14 cellular contexts compared by ENCODE assay signal in the genomic region with DNA sequence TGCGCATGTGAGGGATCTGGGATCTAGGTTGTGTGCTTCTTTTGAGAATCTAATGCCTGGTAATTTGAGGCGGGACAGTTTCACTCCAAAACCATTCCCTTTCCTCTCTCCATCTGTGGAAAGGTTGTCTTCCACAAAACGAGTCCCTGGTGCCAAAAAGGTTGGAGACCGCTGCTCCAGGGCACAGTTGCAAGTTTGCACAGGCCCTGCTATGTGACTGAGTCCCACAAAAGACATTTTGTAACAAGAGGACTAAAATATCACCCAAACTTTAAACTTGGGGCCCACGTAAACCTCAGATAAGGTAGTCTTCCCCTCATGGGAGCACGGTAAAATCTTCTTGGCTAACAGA. TPM values are rescaled to one million over a fixed set of nuclear protein-coding genes. Genes with fewer than 3 reads are reported as not detected.
DNase-seq lines count a peak whose midpoint lies in the region; ATAC-seq and TF ChIP-seq lines count a peak whose summit lies in the region.
"Had no signal": no experiment of that assay in that cellular context is flagged by ENCODE, and none has a peak within 500 bp of the region (broad histone marks: within the 10 kb centered on the region; RNA-seq: fewer than 3 reads in every experiment).

No MANE protein-coding gene starts in this region.

- H3K4me1 ChIP-seq in Caco-2: peaks cover 29% of the 10 kb centered on the region
- peaks cover 28% of the 10 kb centered on the region for H3K4me1 ChIP-seq in Panc1 (ENCODE audit: control insufficient read depth, insufficient read depth, low read length)
- H3K4me1 ChIP-seq in mammary epithelial cell (ENCODE audit: insufficient read depth, low read length): peaks cover 32% of the 10 kb centered on the region

- H3K4me2 ChIP-seq in mammary epithelial cell (ENCODE audit: insufficient read depth, low read depth, low read length): peak overlapping the region; percentile 60

- H3K36me3 Mint-ChIP-seq in Caco-2 (ENCODE audit: insufficient read depth, unreplicated experiment) (peaks cover 2% of the 10 kb centered on the region), mesothelial cell of epicardium (no peaks in the 10 kb centered on the region)

- H3K27ac Mint-ChIP-seq in Caco-2 (ENCODE audit: unreplicated experiment) (peak overlapping the region; percentile 32), mesothelial cell of epicardium (peak overlapping the region; percentile 49)

- H3K36me3 ChIP-seq in Caco-2 (ENCODE audit: control insufficient read depth, insufficient read depth, low read length): no peaks in the 10 kb centered on the region
- H3K36me3 ChIP-seq in Panc1 (ENCODE audit: control insufficient read depth, insufficient read depth, low read length): no peaks in the 10 kb centered on the region; the same call in 1 of the 2 replicates
- no peaks in the 10 kb centered on the region for H3K36me3 ChIP-seq in mammary epithelial cell (ENCODE audit: insufficient read depth, low read length)

- DNase-seq in Caco-2 (no peak), Panc1 (ENCODE audit: low read depth, low spot score) (no peak), mammary epithelial cell (peak; percentile 46), mesothelial cell of epicardium (ENCODE audit: low spot score in 2 of 2, unreplicated experiment in 2 of 2) (no peak), retina (no peak), Ammon's horn (ENCODE audit: low spot score) (no peak), NCI-H82 (lab: John Stamatoyannopoulos, UW) (no peak)
- DNase-seq: Calu3, DMS79 treated with DMSO at 0.1 percent for 48 hours, KG1, MM.1S, NCI-H1105 treated with DMSO at 0.1 percent for 48 hours, NCI-H187 had no signal

- dilution Hi-C loops in mammary epithelial cell (cut with HindIII; ENCODE audit: low sequenced_read_pairs): no loop called here

- CTCF ChIA-PET in Caco-2 (lab: Charles Lee) (no interaction called here), Panc1 (lab: Charles Lee) (interaction anchor here (0.6 kb wide), 1 partner anchor 70 kb away, joined by 3 read pairs; no protein-coding TSS in a partner anchor), mammary epithelial cell (lab: Charles Lee; ENCODE audit: low non-redundant PET) (no interaction called here)

- H3K9ac ChIP-seq in mammary epithelial cell (ENCODE audit: insufficient read depth, low read length): peak overlapping the region; percentile 54

- H3K27me3 ChIP-seq in Caco-2 (replicated peaks; ENCODE audit: control insufficient read depth, insufficient read depth, low read length): no peaks in the 10 kb centered on the region
- no peaks in the 10 kb centered on the region for H3K27me3 ChIP-seq in Panc1 (ENCODE audit: control insufficient read depth, insufficient read depth, low read length)
- no peaks in the 10 kb centered on the region for H3K27me3 ChIP-seq in mammary epithelial cell (ENCODE audit: insufficient read depth, low read length)

- TF ChIP-seq CTCF in Caco-2 (IDR thresholded peaks at IDR 0.05; ENCODE audit: insufficient read depth in 1 of 2, low read depth in 1 of 2, low read length in 1 of 2, severe bottlenecking in 1 of 2, unreplicated experiment in 1 of 2) (no peak), Panc1 (IDR thresholded peaks at IDR 0.05) (no peak), mammary epithelial cell (conservative IDR thresholded peaks at IDR 0.05 in 1 of 2, IDR thresholded peaks at IDR 0.05 in 1 of 2; ENCODE audit: extremely low read depth in 1 of 2, insufficient read depth in 1 of 2, low read depth in 1 of 2, low read length in 2 of 2) (no peak), mesothelial cell of epicardium (IDR thresholded peaks at IDR 0.05; ENCODE audit: unreplicated experiment) (no peak)

- H3K9me3 Mint-ChIP-seq in Caco-2 (ENCODE audit: unreplicated experiment) (no peaks in the 10 kb centered on the region), mesothelial cell of epicardium (no peaks in the 10 kb centered on the region)

- peak overlapping the region; percentile 94 for H2AFZ ChIP-seq in mammary epithelial cell (ENCODE audit: low read depth, low read length)

- peaks cover 17% of the 10 kb centered on the region for H3K4me1 Mint-ChIP-seq in Caco-2 (ENCODE audit: low read depth, unreplicated experiment)
- peaks cover 31% of the 10 kb centered on the region for H3K4me1 Mint-ChIP-seq in mesothelial cell of epicardium

- BruUV-seq in Caco-2 (replicated peaks; lab: Mats Ljungman, UMichigan): no TSS peak
- BruUV-seq in Panc1 (replicated peaks; lab: Mats Ljungman, UMichigan): no TSS peak
- no TSS peak for BruUV-seq in mammary epithelial cell (replicated peaks; lab: Mats Ljungman, UMichigan)

- H3K27ac ChIP-seq in Panc1 (ENCODE audit: low read length) (peak overlapping the region; percentile 75), mammary epithelial cell (ENCODE audit: insufficient read depth, low read depth, low read length) (peak overlapping the region; percentile 45)

- in situ Hi-C loops in Panc1 (cut with HindIII; ENCODE audit: low pct_unique_long_range_greater_than_20kb, low sequenced_read_pairs): no loop called here
- in situ Hi-C loops in mammary epithelial cell (cut with MboI; ENCODE audit: low sequenced_read_pairs in 2 of 2): no loop called here

- no peak overlapping the region for H3K4me3 ChIP-seq in Caco-2 (ENCODE audit: low read depth, low read length)
- no peak overlapping the region for H3K4me3 ChIP-seq in Panc1 (ENCODE audit: low read depth in 2 of 2, low read length in 2 of 2)
- peak overlapping the region in 1 of 3 experiments; percentile 14 for H3K4me3 ChIP-seq in mammary epithelial cell (replicated peaks in 1 of 3; ENCODE audit: insufficient read depth in 1 of 3, low read depth in 2 of 3, low read length in 3 of 3)

- H4K20me1 ChIP-seq in mammary epithelial cell (ENCODE audit: insufficient read depth, low read length): no peaks in the 10 kb centered on the region

- no peaks in the 10 kb centered on the region for H3K79me2 ChIP-seq in mammary epithelial cell (ENCODE audit: insufficient read depth, low read length)

- intact Hi-C loops in Caco-2 (cut with micrococcal nuclease; ENCODE audit: unreplicated experiment): no loop called here
- intact Hi-C loops in Panc1 (cut with micrococcal nuclease; ENCODE audit: unreplicated experiment): no loop called here
- intact Hi-C loops in mammary epithelial cell (cut with micrococcal nuclease): no loop called here

- H3K9me3 ChIP-seq in Caco-2 (no peaks in the 10 kb centered on the region), Panc1 (ENCODE audit: control insufficient read depth, insufficient read depth, low read depth, low read length) (no peaks in the 10 kb centered on the region), mammary epithelial cell (replicated peaks; ENCODE audit: insufficient read depth, low read length) (no peaks in the 10 kb centered on the region)

- ATAC-seq in Panc1 (no peak), HG03457 (IDR thresholded peaks at IDR 0.05; ENCODE audit: unreplicated experiment) (no peak)

- no peaks in the 10 kb centered on the region for H3K27me3 Mint-ChIP-seq in Caco-2 (ENCODE audit: insufficient read depth, unreplicated experiment)
- H3K27me3 Mint-ChIP-seq in mesothelial cell of epicardium (ENCODE audit: low read depth): no peaks in the 10 kb centered on the region

- 4% methylated on average over 6 of the region's 6 CpGs for WGBS in mammary epithelial cell (ENCODE audit: low coverage, missing lambda C conversion rate)

- POLR2A ChIA-PET in Caco-2 (lab: Charles Lee): no interaction called here
- POLR2A ChIA-PET in Panc1 (lab: Charles Lee): no interaction called here

- H3K4me3 Mint-ChIP-seq in Caco-2 (ENCODE audit: unreplicated experiment): no peak overlapping the region
- no peak overlapping the region for H3K4me3 Mint-ChIP-seq in mesothelial cell of epicardium

RNA-seq across cellular contexts. Expression of gene ZNF367, which starts 5.8 kb away (rescaled TPM):
- total RNA-seq in Caco-2 (2022): 9.3 and 10.0 TPM in 2 replicates
- total RNA-seq in Panc1 (2021; ENCODE audit: unreplicated experiment): 12.4 TPM
- 3.1 TPM for polyA plus RNA-seq in Panc1 (2012; ENCODE audit: insufficient read length)
- total RNA-seq in mammary epithelial cell: 1 to 10 TPM; 1.5 to 7.9 TPM
- polyA plus RNA-seq in mammary epithelial cell: 4.2 TPM
- polyA minus RNA-seq in mammary epithelial cell: 4.9 TPM
- 4.4 to 4.9 TPM (median 4.5 TPM) in 3 replicates for total RNA-seq in mesothelial cell of epicardium

RNA-seq across cellular contexts. Expression of gene HABP4, which starts 26.0 kb away (rescaled TPM):
- total RNA-seq in Caco-2 (2022) (24.8 and 26.7 TPM in 2 replicates), Panc1 (2021; ENCODE audit: unreplicated experiment) (32.3 TPM), mammary epithelial cell (1 to 10 TPM; 7.7 to 9.6 TPM), mesothelial cell of epicardium (14.8 to 15.5 TPM (median 15.4 TPM) in 3 replicates)
- 32.4 TPM for polyA plus RNA-seq in Panc1 (2012; ENCODE audit: insufficient read length)
- 4.8 TPM for polyA plus RNA-seq in mammary epithelial cell
- polyA minus RNA-seq in mammary epithelial cell: 1.2 TPM

RNA-seq across cellular contexts. Expression of gene SLC35D2, which starts 40.5 kb away (rescaled TPM):
- 77.5 and 81.0 TPM in 2 replicates for total RNA-seq in Caco-2 (2022)
- 23.7 TPM for total RNA-seq in Panc1 (2021; ENCODE audit: unreplicated experiment)
- 18.0 TPM for polyA plus RNA-seq in Panc1 (2012; ENCODE audit: insufficient read length)
- total RNA-seq in mammary epithelial cell: 10 to 100 TPM; 16.7 to 20.9 TPM
- 13.1 TPM for polyA plus RNA-seq in mammary epithelial cell
- polyA minus RNA-seq in mammary epithelial cell: 47.4 TPM
- total RNA-seq in mesothelial cell of epicardium: 21.0 to 22.2 TPM (median 22.0 TPM) in 3 replicates
